9 cellular contexts compared by ENCODE assay signal in genomic region chr15:67946701-67947100, GRCh38.
A peak's percentile ranks its signal among the peaks of the same experiment; 100 is the strongest.
DNase-seq lines count a peak whose midpoint lies in the region; ATAC-seq, FAIRE-seq and TF ChIP-seq lines count a peak whose summit lies in the region.
"Had no signal": no experiment of that assay in that cellular context is flagged by ENCODE, and none has a peak within 500 bp of the region (broad histone marks: within the 10 kb centered on the region; RNA-seq: fewer than 3 reads in every experiment).

No MANE protein-coding gene starts in this region.

- H3K36me3 Mint-ChIP-seq in stimulated activated naive B cell treated with anti-CD40 and anti-IgM and Interleukin-4, amounts not matched to agents 10 μg/mL and 1 μg/mL and 100 μg/mL, for 72 hours: no peaks in the 10 kb centered on the region

- no peaks in the 10 kb centered on the region for H3K79me2 ChIP-seq in OCI-LY3 (ENCODE audit: low read length)
- no peaks in the 10 kb centered on the region for H3K79me2 ChIP-seq in endothelial cell of umbilical vein (ENCODE audit: control insufficient read depth, insufficient read depth, low read length)

- peak overlapping the region; percentile 98 for H2AFZ ChIP-seq in OCI-LY3 (ENCODE audit: low read depth, low read length)
- no peak overlapping the region for H2AFZ ChIP-seq in endothelial cell of umbilical vein (ENCODE audit: low read depth, low read length)

- POLR2A ChIA-PET in endothelial cell of umbilical vein (lab: Charles Lee): no interaction called here

- peaks cover 8 to 12% of the 10 kb centered on the region in 2 donors for H3K4me1 Mint-ChIP-seq in stimulated activated naive B cell treated with anti-CD40 and anti-IgM and Interleukin-4, amounts not matched to agents 10 μg/mL and 1 μg/mL and 100 μg/mL, for 72 hours

- peaks cover 0 to 2% of the 10 kb centered on the region in 2 donors for H3K9me3 Mint-ChIP-seq in stimulated activated naive B cell treated with anti-CD40 and anti-IgM and Interleukin-4, amounts not matched to agents 10 μg/mL and 1 μg/mL and 100 μg/mL, for 72 hours

- H3K27me3 Mint-ChIP-seq in stimulated activated naive B cell treated with anti-CD40 and anti-IgM and Interleukin-4, amounts not matched to agents 10 μg/mL and 1 μg/mL and 100 μg/mL, for 72 hours: no peaks in the 10 kb centered on the region

- intact Hi-C loops in endothelial cell of umbilical vein (cut with micrococcal nuclease): no loop called here

- no peak for TF ChIP-seq CTCF in OCI-LY3 (IDR thresholded peaks at IDR 0.05; ENCODE audit: low read depth, low read length)
- TF ChIP-seq CTCF in endothelial cell of umbilical vein (IDR thresholded peaks at IDR 0.05; ENCODE audit: extremely low read depth in 1 of 2, insufficient read depth in 1 of 2, low read depth in 1 of 2, low read length in 2 of 2): no peak

- TF ChIP-seq POLR2A in endothelial cell of umbilical vein (IDR thresholded peaks at IDR 0.05; ENCODE audit: low read depth, low read length): no peak

- H3K9me3 ChIP-seq in OCI-LY3 (ENCODE audit: insufficient read depth, low read length) (0 out of 2 replicates have a peak, but pooled peaks cover 3% of the 10 kb centered on the region), endothelial cell of umbilical vein (replicated peaks; ENCODE audit: control insufficient read depth, insufficient read depth, low read length) (no peaks in the 10 kb centered on the region)

- peak overlapping the region in 1 of 2 donors; percentile 8 for H3K4me3 Mint-ChIP-seq in stimulated activated naive B cell treated with anti-CD40 and anti-IgM and Interleukin-4, amounts not matched to agents 10 μg/mL and 1 μg/mL and 100 μg/mL, for 72 hours

- no TSS peak for BruUV-seq in endothelial cell of umbilical vein (replicated peaks; lab: Mats Ljungman, UMichigan)

- H3K9ac ChIP-seq in OCI-LY3 (ENCODE audit: low read length) (no peak overlapping the region), endothelial cell of umbilical vein (replicated peaks; ENCODE audit: extremely low read depth, insufficient read depth, low read length) (no peak overlapping the region)
- H3K9ac ChIP-seq: KMS-11 had no signal

- H3K4me2 ChIP-seq in OCI-LY3 (ENCODE audit: low read length) (peak overlapping the region; percentile 41), endothelial cell of umbilical vein (ENCODE audit: insufficient read depth, low read length) (no peak overlapping the region)
- H3K4me2 ChIP-seq: KMS-11 had no signal

- no peaks in the 10 kb centered on the region for H3K9me1 ChIP-seq in endothelial cell of umbilical vein (replicated peaks; ENCODE audit: control insufficient read depth, extremely low read depth, insufficient read depth, low read length)

- H3K27me3 ChIP-seq in OCI-LY3 (ENCODE audit: low read depth, low read length) (no peaks in the 10 kb centered on the region), endothelial cell of umbilical vein (ENCODE audit: control insufficient read depth in 2 of 2, insufficient read depth in 2 of 2, low read length in 2 of 2) (no peaks in the 10 kb centered on the region)

- no peaks in the 10 kb centered on the region for H4K20me1 ChIP-seq in OCI-LY3 (ENCODE audit: insufficient read depth, low read length)
- H4K20me1 ChIP-seq in endothelial cell of umbilical vein (replicated peaks; ENCODE audit: control insufficient read depth, extremely low read depth, insufficient read depth, low read length): no peaks in the 10 kb centered on the region

- no peak overlapping the region for H3K27ac ChIP-seq in OCI-LY3 (ENCODE audit: low read length)
- no peak overlapping the region for H3K27ac ChIP-seq in endothelial cell of umbilical vein (ENCODE audit: insufficient read depth, low read depth, low read length)
- H3K27ac ChIP-seq: KMS-11 had no signal

- dilution Hi-C loops in endothelial cell of umbilical vein (cut with MboI; ENCODE audit: extremely low pct_ligation_motif_present, low sequenced_read_pairs): no loop called here

- H3K36me3 ChIP-seq in OCI-LY3 (replicated peaks; ENCODE audit: low read depth, low read length) (no peaks in the 10 kb centered on the region), endothelial cell of umbilical vein (ENCODE audit: control insufficient read depth in 2 of 2, extremely low read depth in 1 of 2, insufficient read depth in 2 of 2, low read length in 2 of 2) (no peaks in the 10 kb centered on the region)

- peak; percentile 33 for FAIRE-seq in endothelial cell of umbilical vein (lab: Jason Lieb, UNC)

- peak; percentile 44 to 53 for ATAC-seq in stimulated activated naive B cell treated with anti-CD40 and anti-IgM and Interleukin-4, amounts not matched to agents 10 μg/mL and 1 μg/mL and 100 μg/mL, for 72 hours (replicated peaks)
- ATAC-seq in HG03378 (IDR thresholded peaks at IDR 0.05; ENCODE audit: unreplicated experiment): no peak

- DNase-seq in NOMO-1 treated with DMSO at 0.1 percent for 48 hours (lab: John Stamatoyannopoulos, UW; ENCODE audit: unreplicated experiment) (peak; percentile 5), NOMO-1 (lab: John Stamatoyannopoulos, UW; ENCODE audit: unreplicated experiment in 2 of 2) (no peak), endothelial cell of umbilical vein (ENCODE audit: low read depth, low spot score) (no peak), DMS53 (lab: John Stamatoyannopoulos, UW) (no peak), NCI-H446 (lab: John Stamatoyannopoulos, UW) (no peak)
- no peak for DNase-seq in stimulated activated naive B cell treated with anti-CD40 and anti-IgM and Interleukin-4, amounts not matched to agents 10 μg/mL and 1 μg/mL and 100 μg/mL, for 72 hours

- CTCF ChIA-PET in endothelial cell of umbilical vein (lab: Charles Lee): interaction anchor here (1.7 kb wide), 1 partner anchor 21 kb away, joined by 5 read pairs; no protein-coding TSS in a partner anchor

- H3K4me3 ChIP-seq in OCI-LY3 (ENCODE audit: low read length) (no peak overlapping the region), endothelial cell of umbilical vein (replicated peaks in 1 of 3; ENCODE audit: insufficient read depth in 1 of 3, low read depth in 1 of 3, low read length in 3 of 3) (no peak overlapping the region)

- H3K4me1 ChIP-seq in OCI-LY3 (ENCODE audit: low read length): peaks cover 11% of the 10 kb centered on the region
- no peaks in the 10 kb centered on the region for H3K4me1 ChIP-seq in endothelial cell of umbilical vein (ENCODE audit: control insufficient read depth, extremely low read depth, insufficient read depth, low read length)

- peak overlapping the region; percentile 9 for H3K27ac Mint-ChIP-seq in stimulated activated naive B cell treated with anti-CD40 and anti-IgM and Interleukin-4, amounts not matched to agents 10 μg/mL and 1 μg/mL and 100 μg/mL, for 72 hours

TF ChIP-seq in endothelial cell of umbilical vein, 7 proteins besides CTCF, POLR2A, EP300 and RAD21:
- TF ChIP-seq JUN (IDR thresholded peaks at IDR 0.05; ENCODE audit: borderline replicate concordance, insufficient read depth, insufficient read length, low read depth): no peak
- no peak for TF ChIP-seq EZH2 (IDR thresholded peaks at IDR 0.05; ENCODE audit: borderline replicate concordance, low read depth, low read length, severe bottlenecking)
- TF ChIP-seq FOS (IDR thresholded peaks at IDR 0.05; ENCODE audit: borderline replicate concordance, insufficient read depth, low read length): no peak
- TF ChIP-seq GATA2 (IDR thresholded peaks at IDR 0.05; ENCODE audit: insufficient read depth, insufficient read length, low read depth, low read length): no peak
- no peak for TF ChIP-seq POLR2AphosphoS5 (IDR thresholded peaks at IDR 0.05; ENCODE audit: insufficient read depth, low read depth, low read length)
- no peak for TF ChIP-seq MYC (IDR thresholded peaks at IDR 0.05; ENCODE audit: low read depth, low read length)
- no peak for TF ChIP-seq MAX (IDR thresholded peaks at IDR 0.05; ENCODE audit: insufficient read depth, insufficient read length)
